Comparison of ENCODE assay signal across 8 cellular contexts in genomic region chr3:14124615-14125192, GRCh38. TPM values are rescaled to one million over a fixed set of nuclear protein-coding genes. Genes with fewer than 3 reads are reported as not detected.
DNase-seq lines count a peak whose midpoint lies in the region; ATAC-seq, FAIRE-seq and TF ChIP-seq lines count a peak whose summit lies in the region.

Gene CHCHD4, minus strand, starts transcription at chr3:14124870. Its CDS starts 194 bp downstream, at chr3:14124676.
Gene TMEM43, plus strand, starts transcription at chr3:14125052. Its CDS starts 142 bp downstream, at chr3:14125194.

- H3K36me3 ChIP-seq in bronchial epithelial cell (ENCODE audit: control insufficient read depth, insufficient read depth, low read length) = peaks cover 16% of the 10 kb centered on the region

- TF ChIP-seq CTCF in WI38 (IDR thresholded peaks at IDR 0.05; ENCODE audit: low read depth, low read length) (no peak), bronchial epithelial cell (IDR thresholded peaks at IDR 0.05; ENCODE audit: insufficient read depth, low read length, severe bottlenecking) (no peak)

- FAIRE-seq in bronchial epithelial cell (lab: Jason Lieb, UNC) = no peak

- ATAC-seq in GM18873 (IDR thresholded peaks at IDR 0.05; ENCODE audit: low FRiP score, unreplicated experiment) (peak; percentile 85), HG03139 (IDR thresholded peaks at IDR 0.05; ENCODE audit: unreplicated experiment) (peak; percentile 74)

- in situ Hi-C loops in ACHN (cut with HindIII; ENCODE audit: low pct_ligation_motif_present, low pct_unique_long_range_greater_than_20kb, low sequenced_read_pairs) = no loop called here

- H3K27me3 ChIP-seq in bronchial epithelial cell (ENCODE audit: control insufficient read depth, insufficient read depth, low read length) = no peaks in the 10 kb centered on the region

- H3K4me3 ChIP-seq in WI38 (ENCODE audit: low read depth, low read length) (peak within 1 kb of the TSS; percentile 88), bronchial epithelial cell (ENCODE audit: low read depth, low read length) (peak within 1 kb of the TSS; percentile 87)

- DNase-seq in ACHN = peak; percentile 98
- DNase-seq in NCI-H2227 (lab: John Stamatoyannopoulos, UW; ENCODE audit: unreplicated experiment) = peak; percentile 97
- peak; percentile 98 for DNase-seq in bronchial epithelial cell (ENCODE audit: low read depth)
- DNase-seq in iPS-NIHi7 (ENCODE audit: extremely low spot score) = peak; percentile 99
- peak; percentile 98 for DNase-seq in smooth muscle cell of the brain vasculature (ENCODE audit: low read depth, low spot score)

RNA-seq across cellular contexts. Expression of gene CHCHD4, which starts in this region (rescaled TPM):
- total RNA-seq in bronchial epithelial cell = 23.6 and 32.1 TPM in 2 replicates

RNA-seq across cellular contexts. Expression of gene TMEM43, which starts in this region (rescaled TPM):
- 88.5 and 105 TPM in 2 replicates for total RNA-seq in bronchial epithelial cell

Comparison
In these comparisons a context has a peak if more than half of its experiments do, and no peak if none do; other contexts are left out.
1. Peak in every context shown above with its lines: DNase-seq, ATAC-seq and H3K4me3 ChIP-seq.